Comparison of ENCODE assay signal across 15 cellular contexts in genomic region chr16:77297996-77298637, GRCh38.
DNase-seq lines count a peak whose midpoint lies in the region; TF ChIP-seq lines count a peak whose summit lies in the region.
"Had no signal": no experiment of that assay in that cellular context is flagged by ENCODE, and none has a peak within 500 bp of the region (broad histone marks: within the 10 kb centered on the region; RNA-seq: fewer than 3 reads in every experiment).

No MANE protein-coding gene starts in this region.

- H3K9me3 ChIP-seq in Caco-2: no peaks in the 10 kb centered on the region
- H3K9me3 ChIP-seq: HAP-1 had no signal

- H3K36me3 ChIP-seq in Caco-2 (ENCODE audit: control insufficient read depth, insufficient read depth, low read length): no peaks in the 10 kb centered on the region
- H3K36me3 ChIP-seq in brain microvascular endothelial cell (replicated peaks): no peaks in the 10 kb centered on the region
- H3K36me3 ChIP-seq: HAP-1 had no signal

- H3K27me3 ChIP-seq in Caco-2 (replicated peaks; ENCODE audit: control insufficient read depth, insufficient read depth, low read length): no peaks in the 10 kb centered on the region
- no peaks in the 10 kb centered on the region for H3K27me3 ChIP-seq in brain microvascular endothelial cell (replicated peaks)
- H3K27me3 ChIP-seq in dorsolateral prefrontal cortex: peaks cover 0 to 13% (median 0%) of the 10 kb centered on the region in 45 donors

- H3K4me1 Mint-ChIP-seq in Caco-2 (ENCODE audit: low read depth, unreplicated experiment) (peaks cover 56% of the 10 kb centered on the region), mesothelial cell of epicardium (peaks cover 37% of the 10 kb centered on the region)
- H3K4me1 Mint-ChIP-seq: activated CD4-positive, alpha-beta memory T cell treated with anti-CD3 and anti-CD28 coated beads, Interleukin-2, amount 10 ng/mL, durations not matched to agents 7 days and 5 days; activated T-helper 17 cell treated with anti-CD3 and anti-CD28 coated beads, Interleukin-2, amount 50 U/mL, for 72 hours had no signal

- H3K4me3 Mint-ChIP-seq in Caco-2 (ENCODE audit: unreplicated experiment) (peak overlapping the region; percentile 54), mesothelial cell of epicardium (no peak overlapping the region)
- H3K4me3 Mint-ChIP-seq: activated CD4-positive, alpha-beta memory T cell treated with anti-CD3 and anti-CD28 coated beads, Interleukin-2, amount 10 ng/mL, durations not matched to agents 7 days and 5 days; activated T-helper 17 cell treated with anti-CD3 and anti-CD28 coated beads, Interleukin-2, amount 50 U/mL, for 72 hours had no signal

- H3K4me3 ChIP-seq in Caco-2 (ENCODE audit: low read depth, low read length) (no peak overlapping the region), brain microvascular endothelial cell (ENCODE audit: low read depth, low read length) (no peak overlapping the region), dorsolateral prefrontal cortex (no peak overlapping the region)
- H3K4me3 ChIP-seq: HAP-1, K562 had no signal

- peak overlapping the region; percentile 87 for H3K27ac ChIP-seq in brain microvascular endothelial cell
- H3K27ac ChIP-seq in dorsolateral prefrontal cortex: no peak overlapping the region

- H3K9me3 Mint-ChIP-seq in Caco-2 (ENCODE audit: unreplicated experiment) (no peaks in the 10 kb centered on the region), mesothelial cell of epicardium (no peaks in the 10 kb centered on the region)
- H3K9me3 Mint-ChIP-seq: activated CD4-positive, alpha-beta memory T cell treated with anti-CD3 and anti-CD28 coated beads, Interleukin-2, amount 10 ng/mL, durations not matched to agents 7 days and 5 days; activated T-helper 17 cell treated with anti-CD3 and anti-CD28 coated beads, Interleukin-2, amount 50 U/mL, for 72 hours had no signal

- DNase-seq in Caco-2: no peak
- DNase-seq in NCI-H226: peak; percentile 56
- peak; percentile 82 for DNase-seq in brain microvascular endothelial cell
- DNase-seq in mesothelial cell of epicardium (ENCODE audit: low spot score in 2 of 2, unreplicated experiment in 2 of 2): no peak
- no peak for DNase-seq in dorsolateral prefrontal cortex
- DNase-seq in SHP77 treated with DMSO at 0.1 percent for 48 hours (lab: John Stamatoyannopoulos, UW): no peak
- no peak for DNase-seq in NCI-H446 treated with DMSO at 0.1 percent for 48 hours (lab: John Stamatoyannopoulos, UW)
- no peak for DNase-seq in stimulated activated naive CD4-positive, alpha-beta T cell (lab: John Stamatoyannopoulos, UW)
- DNase-seq: activated CD4-positive, alpha-beta memory T cell treated with anti-CD3 and anti-CD28 coated beads, Interleukin-2, amount 10 ng/mL, durations not matched to agents 7 days and 5 days; NCI-H187 treated with DMSO at 0.1 percent for 48 hours; NCI-H774; stimulated activated naive CD4-positive, alpha-beta T cell treated with Interleukin-2 at 50 U/mL for 16 hours had no signal

- H3K36me3 Mint-ChIP-seq in Caco-2 (ENCODE audit: insufficient read depth, unreplicated experiment): no peaks in the 10 kb centered on the region
- H3K36me3 Mint-ChIP-seq in mesothelial cell of epicardium: peaks cover 3% of the 10 kb centered on the region

- peaks cover 49% of the 10 kb centered on the region for H3K4me1 ChIP-seq in Caco-2
- H3K4me1 ChIP-seq: HAP-1 had no signal

- no TSS peak for BruUV-seq in Caco-2 (replicated peaks; lab: Mats Ljungman, UMichigan)

- in situ Hi-C loops in brain microvascular endothelial cell (cut with HindIII; ENCODE audit: low pct_ligation_motif_present, low sequenced_read_pairs): no loop called here

- CTCF ChIA-PET in Caco-2 (lab: Charles Lee): no interaction called here

- H3K27me3 Mint-ChIP-seq in Caco-2 (ENCODE audit: insufficient read depth, unreplicated experiment) (no peaks in the 10 kb centered on the region), mesothelial cell of epicardium (ENCODE audit: low read depth) (no peaks in the 10 kb centered on the region)

- H3K27ac Mint-ChIP-seq in Caco-2 (ENCODE audit: unreplicated experiment) (peak overlapping the region; percentile 89), mesothelial cell of epicardium (peak overlapping the region; percentile 74)
- H3K27ac Mint-ChIP-seq: activated CD4-positive, alpha-beta memory T cell treated with anti-CD3 and anti-CD28 coated beads, Interleukin-2, amount 10 ng/mL, durations not matched to agents 7 days and 5 days; activated T-helper 17 cell treated with anti-CD3 and anti-CD28 coated beads, Interleukin-2, amount 50 U/mL, for 72 hours had no signal

- intact Hi-C loops in Caco-2 (cut with micrococcal nuclease; ENCODE audit: unreplicated experiment): loop anchor here (1.0 kb wide), 1 partner anchor 9 kb away; no protein-coding TSS in a partner anchor
- intact Hi-C loops in dorsolateral prefrontal cortex (cut with DNase I): no loop called here

- TF ChIP-seq CTCF in Caco-2 (IDR thresholded peaks at IDR 0.05; ENCODE audit: insufficient read depth in 1 of 2, low read depth in 1 of 2, low read length in 1 of 2, severe bottlenecking in 1 of 2, unreplicated experiment in 1 of 2) (no peak), brain microvascular endothelial cell (IDR thresholded peaks at IDR 0.05; ENCODE audit: low read depth, low read length, missing control alignments) (no peak), mesothelial cell of epicardium (IDR thresholded peaks at IDR 0.05; ENCODE audit: unreplicated experiment) (no peak), dorsolateral prefrontal cortex (IDR thresholded peaks at IDR 0.05 in 54 of 56, conservative IDR thresholded peaks at IDR 0.05 in 2 of 56; ENCODE audit: low read depth in 1 of 56, partially characterized antibody in 56 of 56) (no peak)

- POLR2A ChIA-PET in Caco-2 (lab: Charles Lee): no interaction called here

Comparison
In these comparisons a context has a peak if more than half of its experiments do, and no peak if none do; other contexts are left out.
1. DNase-seq: peak in NCI-H226 (single experiment) and brain microvascular endothelial cell (single experiment); none in Caco-2 (0 of 2), mesothelial cell of epicardium (0 of 2), dorsolateral prefrontal cortex (0 of 10), SHP77 treated with DMSO at 0.1 percent for 48 hours (single experiment), NCI-H446 treated with DMSO at 0.1 percent for 48 hours (single experiment) and stimulated activated naive CD4-positive, alpha-beta T cell (0 of 6).